In genomic region chrX:124395145-124395858, GRCh38 we compare ENCODE assay signal across 13 cellular contexts. TPM values are rescaled to one million over a fixed set of nuclear protein-coding genes. Genes with fewer than 3 reads are reported as not detected.
DNase-seq lines count a peak whose midpoint lies in the region; ATAC-seq, FAIRE-seq and TF ChIP-seq lines count a peak whose summit lies in the region.
"Had no signal": no experiment of that assay in that cellular context is flagged by ENCODE, and none has a peak within 500 bp of the region (broad histone marks: within the 10 kb centered on the region; RNA-seq: fewer than 3 reads in every experiment).

No MANE protein-coding gene starts in this region.

- H3K4me1 ChIP-seq in kidney (ENCODE audit: control insufficient read depth in 1 of 2, insufficient read depth in 1 of 2, low read depth in 1 of 2, low read length in 2 of 2) = no peaks in the 10 kb centered on the region
- H3K4me1 ChIP-seq: thyroid gland had no signal

- DNase-seq in 8988T (no peak), hippocampal formation (lab: John Stamatoyannopoulos, UW) (no peak), kidney (no peak), CD14-positive monocyte (ENCODE audit: low spot score) (no peak)
- DNase-seq: midbrain, NCI-H226, thyroid gland had no signal

- H3K27ac ChIP-seq in kidney (ENCODE audit: low read depth in 2 of 2, low read length in 2 of 2) = no peak overlapping the region
- H3K27ac ChIP-seq: thyroid gland had no signal

- no peak overlapping the region for H3K9ac ChIP-seq in kidney (ENCODE audit: low read length in 2 of 2)

- peak; percentile 69 for ATAC-seq in GM18502 (IDR thresholded peaks at IDR 0.05; ENCODE audit: poor library complexity, unreplicated experiment)
- peak; percentile 66 for ATAC-seq in GM19452 (IDR thresholded peaks at IDR 0.05; ENCODE audit: unreplicated experiment)
- ATAC-seq in HG03139 (IDR thresholded peaks at IDR 0.05; ENCODE audit: unreplicated experiment) = peak; percentile 60
- no peak for ATAC-seq in activated T-helper 17 cell treated with anti-CD3 and anti-CD28 coated beads, Interleukin-2, amount 50 U/mL, for 72 hours (replicated peaks)

- no peaks in the 10 kb centered on the region for H3K9me3 Mint-ChIP-seq in activated T-helper 17 cell treated with anti-CD3 and anti-CD28 coated beads, Interleukin-2, amount 50 U/mL, for 72 hours
- peaks cover 0 to 5% (median 0%) of the 10 kb centered on the region in 7 donors for H3K9me3 Mint-ChIP-seq in CD14-positive monocyte

- no peak overlapping the region for H3K4me3 ChIP-seq in kidney (ENCODE audit: low read length in 2 of 2)
- H3K4me3 ChIP-seq: thyroid gland had no signal

- no peaks in the 10 kb centered on the region for H3K36me3 ChIP-seq in kidney (ENCODE audit: control insufficient read depth in 1 of 2, insufficient read depth in 2 of 2, low read length in 2 of 2)
- H3K36me3 ChIP-seq: thyroid gland had no signal

- intact Hi-C loops in kidney (cut with DNase I) (no loop called here), CD14-positive monocyte (cut with micrococcal nuclease) (no loop called here)

- no peaks in the 10 kb centered on the region for H3K9me3 ChIP-seq in kidney (ENCODE audit: control insufficient read depth in 1 of 2, low read length in 2 of 2)
- H3K9me3 ChIP-seq: thyroid gland had no signal

- FAIRE-seq in kidney (lab: Jason Lieb, UNC) = no peak
- FAIRE-seq: D721Med had no signal

- H3K36me3 Mint-ChIP-seq in activated T-helper 17 cell treated with anti-CD3 and anti-CD28 coated beads, Interleukin-2, amount 50 U/mL, for 72 hours (ENCODE audit: low read depth) = peaks cover 5% of the 10 kb centered on the region
- H3K36me3 Mint-ChIP-seq in CD14-positive monocyte = no peaks in the 10 kb centered on the region

- no peaks in the 10 kb centered on the region for H3K27me3 Mint-ChIP-seq in activated T-helper 17 cell treated with anti-CD3 and anti-CD28 coated beads, Interleukin-2, amount 50 U/mL, for 72 hours
- no peaks in the 10 kb centered on the region for H3K27me3 Mint-ChIP-seq in CD14-positive monocyte (ENCODE audit: low read depth in 3 of 3)

- no peak for TF ChIP-seq CTCF in kidney (IDR thresholded peaks at IDR 0.05; ENCODE audit: borderline replicate concordance, extremely low read depth, insufficient read depth)
- TF ChIP-seq CTCF in CD14-positive monocyte (IDR thresholded peaks at IDR 0.05) = no peak

- peaks cover 17% of the 10 kb centered on the region for H3K4me1 Mint-ChIP-seq in activated T-helper 17 cell treated with anti-CD3 and anti-CD28 coated beads, Interleukin-2, amount 50 U/mL, for 72 hours
- H3K4me1 Mint-ChIP-seq in CD14-positive monocyte = peaks cover 16% of the 10 kb centered on the region

- H3K27ac Mint-ChIP-seq in activated T-helper 17 cell treated with anti-CD3 and anti-CD28 coated beads, Interleukin-2, amount 50 U/mL, for 72 hours = no peak overlapping the region
- H3K27ac Mint-ChIP-seq in CD14-positive monocyte = no peak overlapping the region

- peak overlapping the region; percentile 35 for H3K4me3 Mint-ChIP-seq in activated T-helper 17 cell treated with anti-CD3 and anti-CD28 coated beads, Interleukin-2, amount 50 U/mL, for 72 hours
- H3K4me3 Mint-ChIP-seq in CD14-positive monocyte = peak overlapping the region in 1 of 2 donors; percentile 74

RNA-seq across cellular contexts. Expression of gene SH2D1A, which starts 48.9 kb away (rescaled TPM):
- total RNA-seq in activated T-helper 17 cell treated with anti-CD3 and anti-CD28 coated beads, Interleukin-2, amount 50 U/mL, for 72 hours = 10 to 100 TPM; 45.5 to 60.9 TPM
- 2.7 TPM for total RNA-seq in kidney
- not detected for polyA plus RNA-seq in kidney (ENCODE audit: insufficient read depth, low read depth, low replicate concordance)
- under 1 TPM in 1 of 2 donors, not detected in 1; 0.24 TPM for polyA plus RNA-seq in CD14-positive monocyte
- total RNA-seq: renal cortical epithelial cell had no signal

Comparison
In these comparisons a context has a peak if more than half of its experiments do, and no peak if none do; other contexts are left out.
1. RNA of gene SH2D1A, which starts 48.9 kb away (total RNA-seq): 45.5 to 60.9 TPM in activated T-helper 17 cell treated with anti-CD3 and anti-CD28 coated beads, Interleukin-2, amount 50 U/mL, for 72 hours; 2.7 TPM in kidney (single experiment); every median in the first group is over 10 times any median in the second.